In genomic region chr12:62817556-62818271, GRCh38 we compare ENCODE assay signal across 1 cellular context.
TF ChIP-seq lines count a peak whose summit lies in the region.

No MANE protein-coding gene starts in this region.

TF ChIP-seq in GM23338, 12 proteins besides CTCF, POLR2A, EP300 and RAD21 (continued from another document):
- TF ChIP-seq REST (IDR thresholded peaks at IDR 0.05; ENCODE audit: unreplicated experiment) (no peak), EZH2 (IDR thresholded peaks at IDR 0.05; ENCODE audit: low read depth, unreplicated experiment) (no peak), EZH2phosphoT487 (IDR thresholded peaks at IDR 0.05; ENCODE audit: unreplicated experiment) (no peak), ZNF331 (CRISPR knock-in tag; IDR thresholded peaks at IDR 0.05; ENCODE audit: low read depth) (no peak), NANOG (IDR thresholded peaks at IDR 0.05; ENCODE audit: borderline replicate concordance) (no peak), CREB1 (CRISPR knock-in tag; IDR thresholded peaks at IDR 0.05; ENCODE audit: low read depth) (no peak), POLR2AphosphoS5 (IDR thresholded peaks at IDR 0.05; ENCODE audit: low read depth) (no peak)
